In genomic region chr3:127193341-127193740, GRCh38 we compare ENCODE assay signal across 2 cellular contexts.
TF ChIP-seq lines count a peak whose summit lies in the region.

No MANE protein-coding gene starts in this region.

TF ChIP-seq in SK-N-SH, 30 proteins besides CTCF, POLR2A, EP300 and RAD21 (continued from another document):
- TF ChIP-seq REST (IDR thresholded peaks at IDR 0.05; ENCODE audit: low read depth, low read length): no peak
- TF ChIP-seq SMC3 (IDR thresholded peaks at IDR 0.05; ENCODE audit: low read depth, low read length): no peak
- TF ChIP-seq, protein P1, sequence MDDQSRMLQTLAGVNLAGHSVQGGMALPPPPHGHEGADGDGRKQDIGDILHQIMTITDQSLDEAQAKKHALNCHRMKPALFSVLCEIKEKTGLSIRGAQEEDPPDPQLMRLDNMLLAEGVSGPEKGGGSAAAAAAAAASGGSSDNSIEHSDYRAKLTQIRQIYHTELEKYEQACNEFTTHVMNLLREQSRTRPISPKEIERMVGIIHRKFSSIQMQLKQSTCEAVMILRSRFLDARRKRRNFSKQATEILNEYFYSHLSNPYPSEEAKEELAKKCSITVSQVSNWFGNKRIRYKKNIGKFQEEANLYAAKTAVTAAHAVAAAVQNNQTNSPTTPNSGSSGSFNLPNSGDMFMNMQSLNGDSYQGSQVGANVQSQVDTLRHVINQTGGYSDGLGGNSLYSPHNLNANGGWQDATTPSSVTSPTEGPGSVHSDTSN (IDR thresholded peaks at IDR 0.05): no peak
- no peak for TF ChIP-seq RCOR1 (IDR thresholded peaks at IDR 0.05; ENCODE audit: low read length)
- no peak for TF ChIP-seq CHD2 (IDR thresholded peaks at IDR 0.05; ENCODE audit: low read length, partially characterized antibody)
- no peak for TF ChIP-seq MXI1 (IDR thresholded peaks at IDR 0.05; ENCODE audit: low read depth, low read length)
- TF ChIP-seq, protein P2, sequence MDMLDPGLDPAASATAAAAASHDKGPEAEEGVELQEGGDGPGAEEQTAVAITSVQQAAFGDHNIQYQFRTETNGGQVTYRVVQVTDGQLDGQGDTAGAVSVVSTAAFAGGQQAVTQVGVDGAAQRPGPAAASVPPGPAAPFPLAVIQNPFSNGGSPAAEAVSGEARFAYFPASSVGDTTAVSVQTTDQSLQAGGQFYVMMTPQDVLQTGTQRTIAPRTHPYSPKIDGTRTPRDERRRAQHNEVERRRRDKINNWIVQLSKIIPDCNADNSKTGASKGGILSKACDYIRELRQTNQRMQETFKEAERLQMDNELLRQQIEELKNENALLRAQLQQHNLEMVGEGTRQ (IDR thresholded peaks at IDR 0.05; ENCODE audit: borderline replicate concordance, low read depth, low read length): no peak
- TF ChIP-seq ZBTB33 (IDR thresholded peaks at IDR 0.05; ENCODE audit: borderline replicate concordance, low read depth): no peak
- TF ChIP-seq RFX5 (IDR thresholded peaks at IDR 0.05; ENCODE audit: low read length): no peak
- TF ChIP-seq GABPA (IDR thresholded peaks at IDR 0.05; ENCODE audit: low read depth): no peak
- TF ChIP-seq, protein P3, sequence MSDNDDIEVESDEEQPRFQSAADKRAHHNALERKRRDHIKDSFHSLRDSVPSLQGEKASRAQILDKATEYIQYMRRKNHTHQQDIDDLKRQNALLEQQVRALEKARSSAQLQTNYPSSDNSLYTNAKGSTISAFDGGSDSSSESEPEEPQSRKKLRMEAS (IDR thresholded peaks at IDR 0.05; ENCODE audit: low read depth): no peak

TF ChIP-seq in SK-N-SH treated with all-trans-retinoic acid at 6 μM for 48 hours, 23 proteins besides CTCF, POLR2A, EP300 and RAD21 (continued from another document):
- TF ChIP-seq, protein P4, sequence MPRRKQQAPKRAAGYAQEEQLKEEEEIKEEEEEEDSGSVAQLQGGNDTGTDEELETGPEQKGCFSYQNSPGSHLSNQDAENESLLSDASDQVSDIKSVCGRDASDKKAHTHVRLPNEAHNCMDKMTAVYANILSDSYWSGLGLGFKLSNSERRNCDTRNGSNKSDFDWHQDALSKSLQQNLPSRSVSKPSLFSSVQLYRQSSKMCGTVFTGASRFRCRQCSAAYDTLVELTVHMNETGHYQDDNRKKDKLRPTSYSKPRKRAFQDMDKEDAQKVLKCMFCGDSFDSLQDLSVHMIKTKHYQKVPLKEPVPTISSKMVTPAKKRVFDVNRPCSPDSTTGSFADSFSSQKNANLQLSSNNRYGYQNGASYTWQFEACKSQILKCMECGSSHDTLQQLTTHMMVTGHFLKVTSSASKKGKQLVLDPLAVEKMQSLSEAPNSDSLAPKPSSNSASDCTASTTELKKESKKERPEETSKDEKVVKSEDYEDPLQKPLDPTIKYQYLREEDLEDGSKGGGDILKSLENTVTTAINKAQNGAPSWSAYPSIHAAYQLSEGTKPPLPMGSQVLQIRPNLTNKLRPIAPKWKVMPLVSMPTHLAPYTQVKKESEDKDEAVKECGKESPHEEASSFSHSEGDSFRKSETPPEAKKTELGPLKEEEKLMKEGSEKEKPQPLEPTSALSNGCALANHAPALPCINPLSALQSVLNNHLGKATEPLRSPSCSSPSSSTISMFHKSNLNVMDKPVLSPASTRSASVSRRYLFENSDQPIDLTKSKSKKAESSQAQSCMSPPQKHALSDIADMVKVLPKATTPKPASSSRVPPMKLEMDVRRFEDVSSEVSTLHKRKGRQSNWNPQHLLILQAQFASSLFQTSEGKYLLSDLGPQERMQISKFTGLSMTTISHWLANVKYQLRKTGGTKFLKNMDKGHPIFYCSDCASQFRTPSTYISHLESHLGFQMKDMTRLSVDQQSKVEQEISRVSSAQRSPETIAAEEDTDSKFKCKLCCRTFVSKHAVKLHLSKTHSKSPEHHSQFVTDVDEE (CRISPR knock-in tag; IDR thresholded peaks at IDR 0.05): no peak
- TF ChIP-seq ZFP3 (CRISPR knock-in tag; IDR thresholded peaks at IDR 0.05): no peak
- no peak for TF ChIP-seq ZC3H10 (CRISPR knock-in tag; IDR thresholded peaks at IDR 0.05)
- no peak for TF ChIP-seq BACH2 (CRISPR knock-in tag; IDR thresholded peaks at IDR 0.05; ENCODE audit: borderline replicate concordance)
- TF ChIP-seq TOX (CRISPR knock-in tag; IDR thresholded peaks at IDR 0.05; ENCODE audit: borderline replicate concordance): no peak
- TF ChIP-seq CSRNP3 (CRISPR knock-in tag; IDR thresholded peaks at IDR 0.05): no peak
- no peak for TF ChIP-seq ISL1 (CRISPR knock-in tag; IDR thresholded peaks at IDR 0.05)
- TF ChIP-seq, protein P5, sequence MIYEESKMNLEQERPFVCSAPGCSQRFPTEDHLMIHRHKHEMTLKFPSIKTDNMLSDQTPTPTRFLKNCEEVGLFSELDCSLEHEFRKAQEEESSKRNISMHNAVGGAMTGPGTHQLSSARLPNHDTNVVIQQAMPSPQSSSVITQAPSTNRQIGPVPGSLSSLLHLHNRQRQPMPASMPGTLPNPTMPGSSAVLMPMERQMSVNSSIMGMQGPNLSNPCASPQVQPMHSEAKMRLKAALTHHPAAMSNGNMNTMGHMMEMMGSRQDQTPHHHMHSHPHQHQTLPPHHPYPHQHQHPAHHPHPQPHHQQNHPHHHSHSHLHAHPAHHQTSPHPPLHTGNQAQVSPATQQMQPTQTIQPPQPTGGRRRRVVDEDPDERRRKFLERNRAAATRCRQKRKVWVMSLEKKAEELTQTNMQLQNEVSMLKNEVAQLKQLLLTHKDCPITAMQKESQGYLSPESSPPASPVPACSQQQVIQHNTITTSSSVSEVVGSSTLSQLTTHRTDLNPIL (CRISPR knock-in tag; IDR thresholded peaks at IDR 0.05; ENCODE audit: low read depth): no peak
- no peak for TF ChIP-seq ZNF8 (CRISPR knock-in tag; IDR thresholded peaks at IDR 0.05)
- no peak for TF ChIP-seq OSR1 (CRISPR knock-in tag; IDR thresholded peaks at IDR 0.05)
- TF ChIP-seq GLIS3 (CRISPR knock-in tag; IDR thresholded peaks at IDR 0.05): no peak
- TF ChIP-seq SNAI2 (CRISPR knock-in tag; IDR thresholded peaks at IDR 0.05): no peak
